In genomic region chr10:47449102-47449978, GRCh38 we compare ENCODE assay signal across 16 cellular contexts. TPM values are rescaled to one million over a fixed set of nuclear protein-coding genes. Genes with fewer than 3 reads are reported as not detected.
DNase-seq lines count a peak whose midpoint lies in the region; ATAC-seq, FAIRE-seq and TF ChIP-seq lines count a peak whose summit lies in the region.
"Had no signal": no experiment of that assay in that cellular context is flagged by ENCODE, and none has a peak within 500 bp of the region (broad histone marks: within the 10 kb centered on the region; RNA-seq: fewer than 3 reads in every experiment).

No MANE protein-coding gene starts in this region.

- H2BK120ac ChIP-seq in neuronal stem cell (ENCODE audit: low read depth, low read length): no peak overlapping the region

- H3K79me2 ChIP-seq in GM12878 (ENCODE audit: control insufficient read depth, insufficient read depth, low read length): no peaks in the 10 kb centered on the region

- peak overlapping the region; percentile 24 to 89 (median 82) for H3K4me2 ChIP-seq in BLaER1 treated with 17β-estradiol and CSF1 and Interleukin-3, amounts not matched to agents 10 nM and 100 nM
- H3K4me2 ChIP-seq in GM12878 (ENCODE audit: control insufficient read depth, insufficient read depth) (no peak overlapping the region), neuronal stem cell (ENCODE audit: insufficient read depth, low read length, poor library complexity, severe bottlenecking) (no peak overlapping the region)

- H3K27me3 ChIP-seq in BLaER1 treated with 17β-estradiol and CSF1 and Interleukin-3, amounts not matched to agents 10 nM and 100 nM: peaks cover 0 to 10% (median 0%) of the 10 kb centered on the region in 11 experiments; a peak in 5 of 22 replicates
- peaks cover 0 to 8% of the 10 kb centered on the region in 2 experiments; a peak in 3 of 4 replicates for H3K27me3 ChIP-seq in GM12878 (replicated peaks in 1 of 2; ENCODE audit: control insufficient read depth in 2 of 2, insufficient read depth in 2 of 2, low read length in 1 of 2)
- peaks cover 0 to 36% (median 3%) of the 10 kb centered on the region in 3 experiments for H3K27me3 ChIP-seq in neuronal stem cell (ENCODE audit: control insufficient read depth in 3 of 3, insufficient read depth in 3 of 3, low read depth in 1 of 3, low read length in 3 of 3)
- H3K27me3 ChIP-seq in body of pancreas: no peaks in the 10 kb centered on the region

- H3K79me1 ChIP-seq in neuronal stem cell (ENCODE audit: low read depth, low read length): no peaks in the 10 kb centered on the region

- H3K4ac ChIP-seq in neuronal stem cell (ENCODE audit: low read length): no peak overlapping the region

- DNase-seq in GM12878 (ENCODE audit: low read depth, low spot score): no peak
- no peak for DNase-seq in neuronal stem cell (ENCODE audit: low spot score)
- DNase-seq in body of pancreas: no peak
- DNase-seq: activated naive CD4-positive, alpha-beta T cell treated with anti-CD3 and anti-CD28 coated beads for 36 hours; CD4-positive, alpha-beta memory T cell; IMR-90; NCI-H1930; NCI-H82 had no signal

- in situ Hi-C loops in GM12878 (cut with MboI): no loop called here

- no peak overlapping the region for H3K23ac ChIP-seq in neuronal stem cell (ENCODE audit: low read depth, low read length, poor library complexity)

- CTCF ChIA-PET in HEK293 (lab: Yijun Ruan, JAX) (interaction anchor here (0.6 to 1.9 kb wide), 3 partner anchors 11 to 82 kb away, joined by 3 to 6 read pairs (median 5); no protein-coding TSS in a partner anchor), GM12878 (lab: Yijun Ruan, JAX) (no interaction called here)

- H3K9me3 ChIP-seq in BLaER1 treated with 17β-estradiol and CSF1 and Interleukin-3, amounts not matched to agents 10 nM and 100 nM (replicated peaks in 1 of 11): peaks cover 21 to 29% (median 26%) of the 10 kb centered on the region in 11 experiments
- no peaks in the 10 kb centered on the region for H3K9me3 ChIP-seq in HEK293 (ENCODE audit: control insufficient read depth, insufficient read depth, low read depth, low read length)
- no peaks in the 10 kb centered on the region; the same call in 2 of the 3 replicates for H3K9me3 ChIP-seq in GM12878 (replicated peaks; ENCODE audit: control insufficient read depth, insufficient read depth, low read length)
- H3K9me3 ChIP-seq in neuronal stem cell (replicated peaks in 1 of 2; ENCODE audit: control insufficient read depth in 2 of 2, insufficient read depth in 1 of 2, low read depth in 1 of 2, low read length in 2 of 2): peaks cover 0 to 11% of the 10 kb centered on the region in 2 donors
- peaks cover 0 to 5% (median 0%) of the 10 kb centered on the region in 3 donors for H3K9me3 ChIP-seq in body of pancreas

- SMC1A ChIA-PET in GM12878 (lab: Charles Lee; ENCODE audit: uncharacterized antibody, unreplicated experiment): interaction anchor here (0.7 to 1.0 kb wide), 2 partner anchors 9 to 12 kb away, joined by 3 to 4 read pairs; no protein-coding TSS in a partner anchor

- H3K14ac ChIP-seq in neuronal stem cell (ENCODE audit: low read length): peak overlapping the region; percentile 38

- peak overlapping the region in 6 of 11 experiments; percentile 0 to 58 (median 52); a peak in 9 of 22 replicates for H3K27ac ChIP-seq in BLaER1 treated with 17β-estradiol and CSF1 and Interleukin-3, amounts not matched to agents 10 nM and 100 nM
- H3K27ac ChIP-seq in HEK293 (ENCODE audit: extremely low read depth, low read depth, low read length) (no peak overlapping the region), GM12878 (ENCODE audit: control insufficient read depth, insufficient read depth) (no peak overlapping the region), neuronal stem cell (replicated peaks; ENCODE audit: low read length) (no peak overlapping the region), body of pancreas (no peak overlapping the region)
- H3K27ac ChIP-seq: WERI-Rb-1 had no signal

- peak overlapping the region; percentile 8 for H2BK5ac ChIP-seq in neuronal stem cell (ENCODE audit: low read length)

- no peak overlapping the region for H2BK12ac ChIP-seq in neuronal stem cell (ENCODE audit: low read length)

- H2AFZ ChIP-seq in GM12878 (ENCODE audit: control insufficient read depth, low read depth, low read length) (no peak overlapping the region), neuronal stem cell (ENCODE audit: low read length) (no peak overlapping the region)

- no peak overlapping the region for H4K8ac ChIP-seq in neuronal stem cell (ENCODE audit: low read depth, low read length)

- FAIRE-seq in GM12878 (lab: Jason Lieb, UNC): no peak

- intact Hi-C loops in GM12878 (cut with micrococcal nuclease; ENCODE audit: unreplicated experiment): no loop called here
- intact Hi-C loops in body of pancreas (cut with DNase I): no loop called here

- H3K9ac ChIP-seq in BLaER1 treated with 17β-estradiol and CSF1 and Interleukin-3, amounts not matched to agents 10 nM and 100 nM: peak overlapping the region in 5 of 11 experiments; percentile 4 to 37 (median 19); a peak in 4 of 22 replicates
- H3K9ac ChIP-seq in GM12878 (ENCODE audit: control insufficient read depth, insufficient read depth, low read length): no peak overlapping the region
- H3K9ac ChIP-seq in neuronal stem cell (ENCODE audit: low read depth, low read length, poor library complexity): no peak overlapping the region

- TF ChIP-seq EP300 in GM12878 (IDR thresholded peaks at IDR 0.05; ENCODE audit: borderline replicate concordance in 1 of 2, control insufficient read depth in 1 of 2, low read depth in 2 of 2, low read length in 2 of 2): no peak

- BruUV-seq in GM12878 (replicated peaks; lab: Mats Ljungman, UMichigan): no TSS peak

- RAD21 ChIA-PET in GM12878 (lab: Charles Lee; ENCODE audit: unreplicated experiment): no interaction called here

- peaks cover 0 to 9% (median 0%) of the 10 kb centered on the region in 11 experiments; a peak in 2 of 22 replicates for H4K20me1 ChIP-seq in BLaER1 treated with 17β-estradiol and CSF1 and Interleukin-3, amounts not matched to agents 10 nM and 100 nM
- no peaks in the 10 kb centered on the region for H4K20me1 ChIP-seq in GM12878 (ENCODE audit: control insufficient read depth, insufficient read depth)

- POLR2A ChIA-PET in HEK293 (lab: Yijun Ruan, JAX): interaction anchor here (0.5 kb wide), 1 partner anchor 72 kb away, joined by 3 read pairs; no protein-coding TSS in a partner anchor
- POLR2A ChIA-PET in GM12878 (lab: Charles Lee): no interaction called here

- H3K36me3 ChIP-seq in BLaER1 treated with 17β-estradiol and CSF1 and Interleukin-3, amounts not matched to agents 10 nM and 100 nM: no peaks in the 10 kb centered on the region
- H3K36me3 ChIP-seq in HEK293 (ENCODE audit: control insufficient read depth in 2 of 2, insufficient read depth in 1 of 2, low read length in 2 of 2): no peaks in the 10 kb centered on the region
- no peaks in the 10 kb centered on the region for H3K36me3 ChIP-seq in GM12878 (ENCODE audit: control insufficient read depth in 2 of 2, insufficient read depth in 2 of 2, low read length in 1 of 2)
- no peaks in the 10 kb centered on the region for H3K36me3 ChIP-seq in neuronal stem cell (replicated peaks in 1 of 2; ENCODE audit: control insufficient read depth in 2 of 2, insufficient read depth in 2 of 2, low read length in 2 of 2)
- no peaks in the 10 kb centered on the region for H3K36me3 ChIP-seq in body of pancreas (replicated peaks in 1 of 2; ENCODE audit: insufficient read depth in 1 of 2, low read depth in 2 of 2)
- H3K36me3 ChIP-seq: WERI-Rb-1 had no signal

- no peak for TF ChIP-seq CTCF in HEK293 (tag by site-specific recombination; IDR thresholded peaks at IDR 0.05)
- TF ChIP-seq CTCF in GM12878 (IDR thresholded peaks at IDR 0.05 in 2 of 3, conservative IDR thresholded peaks at IDR 0.05 in 1 of 3; ENCODE audit: control insufficient read depth in 2 of 3, extremely low read depth in 1 of 3, insufficient read depth in 1 of 3, low read depth in 3 of 3, low read length in 3 of 3): no peak
- no peak for TF ChIP-seq CTCF in body of pancreas (IDR thresholded peaks at IDR 0.05)

- peak overlapping the region; percentile 18 for H3K18ac ChIP-seq in neuronal stem cell (ENCODE audit: low read length)

- ATAC-seq in GM12878 (peak; percentile 25; the same call in 2 of the 3 replicates), HG02763 (IDR thresholded peaks at IDR 0.05; ENCODE audit: unreplicated experiment) (no peak), GM19035 (IDR thresholded peaks at IDR 0.05; ENCODE audit: unreplicated experiment) (no peak), body of pancreas (no peak), GM21381 (IDR thresholded peaks at IDR 0.05; ENCODE audit: unreplicated experiment) (no peak)

- no peak for TF ChIP-seq POLR2A in GM12878 (IDR thresholded peaks at IDR 0.05; ENCODE audit: low read depth, low read length)
- no peak for TF ChIP-seq POLR2A in body of pancreas (IDR thresholded peaks at IDR 0.05)

- no peak overlapping the region for H3K4me3 ChIP-seq in BLaER1 treated with 17β-estradiol and CSF1 and Interleukin-3, amounts not matched to agents 10 nM and 100 nM
- no peak overlapping the region for H3K4me3 ChIP-seq in HEK293 (ENCODE audit: low read depth, low read length)
- H3K4me3 ChIP-seq in GM12878: no peak overlapping the region
- no peak overlapping the region for H3K4me3 ChIP-seq in neuronal stem cell (ENCODE audit: low read length in 2 of 2)
- no peak overlapping the region for H3K4me3 ChIP-seq in body of pancreas

- TF ChIP-seq RAD21 in GM12878 (IDR thresholded peaks at IDR 0.05; ENCODE audit: insufficient read depth, low read depth, low read length): no peak

- H4K91ac ChIP-seq in neuronal stem cell (ENCODE audit: low read depth, low read length, poor library complexity): no peak overlapping the region

- H2BK15ac ChIP-seq in neuronal stem cell (ENCODE audit: low read length): no peak overlapping the region

- 19% methylated on average over 9 of the region's 9 CpGs for WGBS in GM12878 (ENCODE audit: insufficient coverage, insufficient replicate concordance, low lambda C conversion rate, missing lambda C conversion rate)
- WGBS in neuronal stem cell (ENCODE audit: extremely low coverage in 2 of 2, insufficient read length in 2 of 2, insufficient replicate concordance in 1 of 2), 2 donors: no CpG with 5 or more reads among the region's 9 CpGs
- WGBS in body of pancreas, 2 donors: 58 to 77% methylated on average over 4 to 9 of the region's 9 CpGs

- no peak overlapping the region for H2AK5ac ChIP-seq in neuronal stem cell (ENCODE audit: low read depth, low read length)

- H3K4me1 ChIP-seq in BLaER1 treated with 17β-estradiol and CSF1 and Interleukin-3, amounts not matched to agents 10 nM and 100 nM: peaks cover 19 to 69% (median 62%) of the 10 kb centered on the region in 10 experiments
- no peaks in the 10 kb centered on the region for H3K4me1 ChIP-seq in HEK293 (ENCODE audit: control insufficient read depth, insufficient read depth, low read length)
- no peaks in the 10 kb centered on the region for H3K4me1 ChIP-seq in GM12878 (ENCODE audit: control insufficient read depth, insufficient read depth, low read length)
- H3K4me1 ChIP-seq in neuronal stem cell (ENCODE audit: control insufficient read depth in 2 of 2, insufficient read depth in 1 of 2, low read depth in 1 of 2, low read length in 2 of 2): peaks cover 0 to 4% of the 10 kb centered on the region in 2 donors
- no peaks in the 10 kb centered on the region for H3K4me1 ChIP-seq in body of pancreas

RNA-seq across cellular contexts. Expression of gene ANXA8, which starts 34.6 kb away (rescaled TPM):
- total RNA-seq in GM12878 (2013; cell fraction: nucleolus; rRNA removed): not detected in 2 replicates
- total RNA-seq in GM12878 (2014; rRNA removed) (0.16 and 0.45 TPM in 2 replicates), GM12878 (2014; rRNA removed; fragmentation: Illumina TruSeq; extraction: Trizol) (0.13 TPM in 1 of 2 replicates, not detected in the other), GM12878 (2021) (0.19 TPM in 1 of 2 replicates, not detected in the other), body of pancreas (not detected)
- not detected for polyA plus RNA-seq in GM12878 (2011; ENCODE audit: low read depth)
- polyA plus RNA-seq in GM12878 (2011; rRNA removed) (not detected in 2 replicates), GM12878 (2014; fragmentation: Illumina TruSeq; extraction: Trizol) (0.19 TPM in 1 of 2 replicates, not detected in the other), GM12878 (2014; fragmentation: Nextera tagmentation; extraction: Ambion mirVana) (under 1 TPM in 1 of 2 experiments, not detected in 1; 0.53 TPM), GM12878 (2014; rRNA removed) (0.41 and 0.43 TPM in 2 replicates), GM12878 (2016; fragmentation: Nextera tagmentation; extraction: Ambion mirVana) (under 1 TPM; 0.10 to 0.47 TPM)
- not detected in 2 replicates for polyA plus RNA-seq in GM12878 (2011; cell fraction: cytosol; rRNA removed)
- not detected in 2 replicates for polyA plus RNA-seq in GM12878 (2011; cell fraction: nucleus; rRNA removed)
- 0.13 TPM in 1 of 2 replicates, not detected in the other for polyA plus RNA-seq in GM12878 (2012)
- 0.22 TPM in 1 of 2 replicates, not detected in the other for polyA minus RNA-seq in GM12878 (2011; rRNA and poly(A)+ RNA removed)
- 0.94 TPM in 1 of 2 replicates, not detected in the other for polyA minus RNA-seq in GM12878 (2011; cell fraction: cytosol; rRNA and poly(A)+ RNA removed)
- 0.38 TPM in 1 of 2 replicates, not detected in the other for polyA minus RNA-seq in GM12878 (2011; cell fraction: nucleus; rRNA and poly(A)+ RNA removed)
- not detected for polyA plus RNA-seq in neuronal stem cell (2013, experiment 1 of 2)
- 0.01 TPM for polyA plus RNA-seq in neuronal stem cell (2013, experiment 2 of 2)
- total RNA-seq: activated naive CD4-positive, alpha-beta T cell treated with anti-CD3 and anti-CD28 coated beads for 36 hours; CD4-positive, alpha-beta memory T cell had no signal
- polyA plus RNA-seq: CD4-positive, alpha-beta memory T cell had no signal

RNA-seq across cellular contexts. Expression of gene FAM25G, which starts 42.2 kb away (rescaled TPM):
- not detected in 2 replicates for total RNA-seq in GM12878 (2013; cell fraction: nucleolus; rRNA removed)
- total RNA-seq in GM12878 (2014; rRNA removed) (not detected in 2 replicates), GM12878 (2014; rRNA removed; fragmentation: Illumina TruSeq; extraction: Trizol) (not detected in 2 replicates), GM12878 (2021) (not detected in 2 replicates), body of pancreas (not detected)
- polyA plus RNA-seq in GM12878 (2011; ENCODE audit: low read depth): not detected
- polyA plus RNA-seq in GM12878 (2011; rRNA removed) (not detected in 2 replicates), GM12878 (2014; fragmentation: Illumina TruSeq; extraction: Trizol) (not detected in 2 replicates), GM12878 (2014; fragmentation: Nextera tagmentation; extraction: Ambion mirVana) (not detected), GM12878 (2014; rRNA removed) (not detected in 2 replicates), GM12878 (2016; fragmentation: Nextera tagmentation; extraction: Ambion mirVana) (not detected)
- not detected in 2 replicates for polyA plus RNA-seq in GM12878 (2011; cell fraction: cytosol; rRNA removed)
- not detected in 2 replicates for polyA plus RNA-seq in GM12878 (2011; cell fraction: nucleus; rRNA removed)
- not detected in 2 replicates for polyA plus RNA-seq in GM12878 (2012)
- polyA minus RNA-seq in GM12878 (2011; rRNA and poly(A)+ RNA removed): not detected in 2 replicates
- not detected in 2 replicates for polyA minus RNA-seq in GM12878 (2011; cell fraction: cytosol; rRNA and poly(A)+ RNA removed)
- polyA minus RNA-seq in GM12878 (2011; cell fraction: nucleus; rRNA and poly(A)+ RNA removed): not detected in 2 replicates
- not detected for polyA plus RNA-seq in neuronal stem cell (2013, experiment 1 of 2)
- not detected for polyA plus RNA-seq in neuronal stem cell (2013, experiment 2 of 2)
- total RNA-seq: activated naive CD4-positive, alpha-beta T cell treated with anti-CD3 and anti-CD28 coated beads for 36 hours; CD4-positive, alpha-beta memory T cell; IMR-90; renal cortical epithelial cell; SK-MEL-5 had no signal
- polyA plus RNA-seq: CD4-positive, alpha-beta memory T cell; IMR-90 had no signal

Comparison
In these comparisons a context has a peak if more than half of its experiments do, and no peak if none do; other contexts are left out.
1. H3K27ac ChIP-seq: peak in BLaER1 treated with 17β-estradiol and CSF1 and Interleukin-3, amounts not matched to agents 10 nM and 100 nM (6 of 11); none in HEK293 (single experiment), GM12878 (single experiment), neuronal stem cell (single experiment) and body of pancreas (0 of 4).
2. H3K4me2 ChIP-seq: peak in BLaER1 treated with 17β-estradiol and CSF1 and Interleukin-3, amounts not matched to agents 10 nM and 100 nM (11 of 11); none in GM12878 (single experiment) and neuronal stem cell (single experiment).